ENCODE assay signal across 13 cellular contexts in the genomic region with DNA sequence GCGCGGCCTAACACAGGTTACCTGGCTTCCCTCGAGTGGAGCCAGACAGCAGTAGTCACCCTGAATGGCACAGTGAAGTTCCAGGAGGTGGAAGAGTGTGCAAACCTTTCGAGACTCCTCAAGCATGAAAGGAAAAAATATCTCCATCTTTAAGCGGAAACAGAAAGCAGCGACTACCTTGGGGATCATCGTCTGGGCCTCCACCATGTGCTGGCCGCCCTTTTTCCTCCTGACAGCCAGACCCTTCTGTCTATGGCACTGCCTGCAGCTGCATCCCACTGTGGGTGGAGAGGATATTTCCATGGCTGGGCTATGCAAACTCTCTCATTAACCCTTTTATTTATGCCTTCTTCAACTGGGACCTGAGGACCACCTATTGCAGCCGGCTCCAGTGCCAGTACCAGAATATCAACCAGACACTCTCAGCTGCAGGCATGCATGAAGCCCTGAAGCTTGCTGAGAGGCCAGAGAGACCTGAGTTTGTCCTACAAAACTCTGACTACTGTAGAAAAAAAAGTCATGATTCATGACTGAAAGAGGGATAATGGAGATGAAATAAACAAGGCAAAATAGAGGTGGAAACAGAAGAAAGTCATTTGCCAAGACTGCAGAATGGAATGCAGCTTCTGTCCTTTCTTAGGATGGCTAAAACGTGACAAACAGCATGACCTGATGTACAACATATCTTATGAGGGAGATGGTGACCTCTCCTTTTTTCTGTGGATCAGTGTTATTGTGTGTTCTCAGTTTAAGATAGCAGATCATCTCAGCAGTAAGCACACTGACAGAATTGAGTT. TPM values are rescaled to one million over a fixed set of nuclear protein-coding genes. Genes with fewer than 3 reads are reported as not detected.
A peak's percentile ranks its signal among the peaks of the same experiment; 100 is the strongest.
DNase-seq lines count a peak whose midpoint lies in the region; ATAC-seq, FAIRE-seq and TF ChIP-seq lines count a peak whose summit lies in the region.
"Had no signal": no experiment of that assay in that cellular context is flagged by ENCODE, and none has a peak within 500 bp of the region (broad histone marks: within the 10 kb centered on the region; RNA-seq: fewer than 3 reads in every experiment).

No MANE protein-coding gene starts in this region.

- FAIRE-seq in K562 (lab: Jason Lieb, UNC) = no peak

- H3K9me3 ChIP-seq in CD4-positive, alpha-beta T cell (ENCODE audit: control insufficient read depth, low read length) = no peaks in the 10 kb centered on the region
- H3K9me3 ChIP-seq in HEK293 (ENCODE audit: control insufficient read depth, insufficient read depth, low read depth, low read length) (no peaks in the 10 kb centered on the region), K562 (replicated peaks; ENCODE audit: control insufficient read depth, insufficient read depth, low read depth, low read length) (no peaks in the 10 kb centered on the region), Karpas-422 (ENCODE audit: low read length) (no peaks in the 10 kb centered on the region)
- H3K9me3 ChIP-seq: stomach had no signal

- no peak for TF ChIP-seq RAD21 in K562 (CRISPR knock-in tag; conservative IDR thresholded peaks at IDR 0.05 in 1 of 2, IDR thresholded peaks at IDR 0.05 in 1 of 2)

- H3K36me3 ChIP-seq in HEK293 (ENCODE audit: control insufficient read depth in 2 of 2, insufficient read depth in 1 of 2, low read length in 2 of 2) (no peaks in the 10 kb centered on the region), K562 (ENCODE audit: control insufficient read depth, insufficient read depth, low read length) (no peaks in the 10 kb centered on the region), Karpas-422 (ENCODE audit: insufficient read depth, low read length) (no peaks in the 10 kb centered on the region)
- H3K36me3 ChIP-seq: stomach had no signal

- H3K27me3 ChIP-seq in CD4-positive, alpha-beta T cell (ENCODE audit: control insufficient read depth, insufficient read depth, low read length) = no peaks in the 10 kb centered on the region
- H3K27me3 ChIP-seq in K562 (ENCODE audit: control insufficient read depth in 2 of 2, insufficient read depth in 2 of 2, low read length in 2 of 2) (no peaks in the 10 kb centered on the region), Karpas-422 (ENCODE audit: low read length) (no peaks in the 10 kb centered on the region)
- H3K27me3 ChIP-seq: stomach had no signal

- POLR2A ChIA-PET in CD4-positive, alpha-beta T cell (lab: Charles Lee) = no interaction called here
- POLR2A ChIA-PET in HEK293 (lab: Yijun Ruan, JAX) = no interaction called here
- POLR2A ChIA-PET in K562 (lab: Yijun Ruan, JAX) = no interaction called here

- no peaks in the 10 kb centered on the region for H3K9me2 ChIP-seq in Karpas-422 (replicated peaks; ENCODE audit: insufficient read depth, low read length)

- H3K4me3 ChIP-seq in HEK293 (ENCODE audit: low read depth, low read length) = no peak overlapping the region
- H3K4me3 ChIP-seq in K562 = no peak overlapping the region
- H3K4me3 ChIP-seq in Karpas-422 (ENCODE audit: low read length) = no peak overlapping the region

- peaks cover 6% of the 10 kb centered on the region for H3K4me1 ChIP-seq in HEK293 (ENCODE audit: control insufficient read depth, insufficient read depth, low read length)
- H3K4me1 ChIP-seq in K562 (replicated peaks in 1 of 2; ENCODE audit: control insufficient read depth in 2 of 2, insufficient read depth in 2 of 2, low read length in 2 of 2) = peaks cover 5 to 22% of the 10 kb centered on the region in 2 experiments; a peak in 4 of 5 replicates
- peaks cover 15% of the 10 kb centered on the region for H3K4me1 ChIP-seq in Karpas-422 (ENCODE audit: low read length)

- H3K36me3 Mint-ChIP-seq in CD4-positive, alpha-beta T cell (ENCODE audit: low read depth) = peaks cover 14% of the 10 kb centered on the region
- H3K36me3 Mint-ChIP-seq in nephron progenitor cell (ENCODE audit: low read depth) = no peaks in the 10 kb centered on the region

- no peaks in the 10 kb centered on the region for H3K9me1 ChIP-seq in K562 (ENCODE audit: control insufficient read depth, insufficient read depth, low read length)

- no peaks in the 10 kb centered on the region for H3K79me2 ChIP-seq in K562 (ENCODE audit: control insufficient read depth, insufficient read depth, low read length)
- H3K79me2 ChIP-seq in Karpas-422 (ENCODE audit: low read length) = no peaks in the 10 kb centered on the region

- no peak overlapping the region for H3K9ac ChIP-seq in K562 (ENCODE audit: insufficient read depth in 1 of 2, low read depth in 2 of 2, low read length in 2 of 2)
- H3K9ac ChIP-seq in Karpas-422 (ENCODE audit: low read length) = no peak overlapping the region

- H3K4me1 Mint-ChIP-seq in CD4-positive, alpha-beta T cell (ENCODE audit: low read depth) = peaks cover 36% of the 10 kb centered on the region
- H3K4me1 Mint-ChIP-seq in nephron progenitor cell = peaks cover 31% of the 10 kb centered on the region

- no peak for ATAC-seq in CD4-positive, alpha-beta T cell (ENCODE audit: poor library complexity)
- no peak for ATAC-seq in K562
- ATAC-seq in GM18907 (IDR thresholded peaks at IDR 0.05; ENCODE audit: unreplicated experiment) = no peak
- ATAC-seq in omental fat pad (ENCODE audit: low FRiP score) = no peak

- H3K27ac ChIP-seq in CD4-positive, alpha-beta T cell (ENCODE audit: low read depth, low read length) = no peak overlapping the region
- H3K27ac ChIP-seq in HEK293 (ENCODE audit: extremely low read depth, low read depth, low read length) = no peak overlapping the region
- H3K27ac ChIP-seq in K562 (ENCODE audit: extremely low read depth, low read depth, low read length) = no peak overlapping the region
- no peak overlapping the region for H3K27ac ChIP-seq in Karpas-422 (ENCODE audit: low read length)

- intact Hi-C loops in CD4-positive, alpha-beta T cell (cut with DNase I, micrococcal nuclease) = loop anchor here (2.0 to 10.0 kb wide), 5 partner anchors 38 to 1828 kb away; a partner anchor contains a TSS
- intact Hi-C loops in K562 (cut with micrococcal nuclease) = no loop called here

- H3K27ac Mint-ChIP-seq in CD4-positive, alpha-beta T cell = peak overlapping the region; percentile 85
- no peak overlapping the region for H3K27ac Mint-ChIP-seq in nephron progenitor cell

- H3K4me2 ChIP-seq in K562 (ENCODE audit: insufficient read depth, low read length) = no peak overlapping the region
- no peak overlapping the region for H3K4me2 ChIP-seq in Karpas-422 (ENCODE audit: low read depth, low read length, poor library complexity, severe bottlenecking)

- H4K20me1 ChIP-seq in K562 (replicated peaks; ENCODE audit: control insufficient read depth, insufficient read depth, low read length) (0 out of 2 replicates have a peak, but pooled peaks cover 5% of the 10 kb centered on the region), Karpas-422 (ENCODE audit: insufficient read depth, low read depth, low read length) (no peaks in the 10 kb centered on the region; the same call in 1 of the 2 replicates)

- H2AFZ ChIP-seq in K562 (ENCODE audit: low read depth, low read length) (no peak overlapping the region), Karpas-422 (ENCODE audit: low read length) (no peak overlapping the region)

- BruUV-seq in K562 (replicated peaks; lab: Mats Ljungman, UMichigan) = no TSS peak

- WGBS in K562 (ENCODE audit: insufficient coverage, low coverage, missing lambda C conversion rate) = 57% methylated on average over 5 of the region's 10 CpGs

- TF ChIP-seq EP300 in K562 (IDR thresholded peaks at IDR 0.05; ENCODE audit: low read length) = no peak

- no peak for DNase-seq in CD4-positive, alpha-beta T cell
- DNase-seq in K562 (ENCODE audit: extremely low read depth in 1 of 4, low spot score in 3 of 4) = no peak
- DNase-seq in nephron progenitor cell = no peak
- DNase-seq in DMS153 treated with DMSO at 0.1 percent for 48 hours (lab: John Stamatoyannopoulos, UW; ENCODE audit: unreplicated experiment) = no peak
- DNase-seq in omental fat pad (ENCODE audit: low spot score) = no peak
- DNase-seq in Karpas-422 = no peak
- DNase-seq: Kasumi-1; stimulated activated CD4-positive, alpha-beta T cell treated with anti-CD3 and anti-CD28 coated beads, Interleukin-2, amount 100 ng/mL, for 24 hours; stomach had no signal

- TF ChIP-seq POLR2A in K562 (conservative IDR thresholded peaks at IDR 0.05) = no peak

- in situ Hi-C loops in K562 (cut with MboI) = loop anchor here (25.0 kb wide), 1 partner anchor 210 kb away; no protein-coding TSS in a partner anchor

- H3K27me3 Mint-ChIP-seq in CD4-positive, alpha-beta T cell = no peaks in the 10 kb centered on the region
- H3K27me3 Mint-ChIP-seq in nephron progenitor cell (ENCODE audit: low read depth, poor library complexity) = peaks cover 54% of the 10 kb centered on the region

- H3K4me3 Mint-ChIP-seq in CD4-positive, alpha-beta T cell = peak overlapping the region; percentile 92
- H3K4me3 Mint-ChIP-seq in nephron progenitor cell = peak overlapping the region; percentile 83

- CTCF ChIA-PET in CD4-positive, alpha-beta T cell (lab: Charles Lee) = no interaction called here
- CTCF ChIA-PET in HEK293 (lab: Yijun Ruan, JAX) = interaction anchor here (1.0 kb wide), 1 partner anchor 10 kb away, joined by 3 read pairs; no protein-coding TSS in a partner anchor
- CTCF ChIA-PET in K562 (lab: Yijun Ruan, JAX; ENCODE audit: low intra/inter-chr PET ratio) = no interaction called here

- TF ChIP-seq CTCF in CD4-positive, alpha-beta T cell (IDR thresholded peaks at IDR 0.05) = no peak
- TF ChIP-seq CTCF in HEK293 (tag by site-specific recombination; IDR thresholded peaks at IDR 0.05) = no peak
- TF ChIP-seq CTCF in K562 (IDR thresholded peaks at IDR 0.05 in 2 of 3, conservative IDR thresholded peaks at IDR 0.05 in 1 of 3; ENCODE audit: insufficient read depth in 2 of 3, low read depth in 1 of 3, low read length in 3 of 3) = no peak
- TF ChIP-seq CTCF in nephron progenitor cell (IDR thresholded peaks at IDR 0.05) = no peak
- no peak for TF ChIP-seq CTCF in omental fat pad (IDR thresholded peaks at IDR 0.05)

- no peaks in the 10 kb centered on the region for H3K9me3 Mint-ChIP-seq in CD4-positive, alpha-beta T cell
- H3K9me3 Mint-ChIP-seq in nephron progenitor cell = no peaks in the 10 kb centered on the region

RNA-seq across cellular contexts. Expression of a gene that starts 2.4 kb away (rescaled TPM):
- 10 to 100 TPM; 11.9 to 12.5 TPM for total RNA-seq in CD4-positive, alpha-beta T cell
- 3.2 and 4.8 TPM in 2 replicates for total RNA-seq in K562 (2011; cell fraction: chromatin; rRNA removed; ENCODE audit: low replicate concordance)
- 1.7 and 1.8 TPM in 2 replicates for total RNA-seq in K562 (2011; cell fraction: nucleolus; rRNA removed)
- total RNA-seq in K562 (2011; cell fraction: nucleoplasm; rRNA removed) = 4.2 and 4.4 TPM in 2 replicates
- total RNA-seq in K562 (2014; rRNA removed) (2.3 and 2.7 TPM in 2 replicates), K562 (2014; rRNA removed; fragmentation: Illumina TruSeq; extraction: Trizol) (1.3 and 1.8 TPM in 2 replicates), K562 (2015; rRNA removed; fragmentation: Illumina TruSeq; extraction: Trizol) (1.3 and 1.6 TPM in 2 replicates), K562 (2021) (8.3 and 8.6 TPM in 2 replicates), omental fat pad (10 to 100 TPM; 44.5 to 78.0 (median 49.0) TPM)
- polyA plus RNA-seq in K562 (2011; rRNA removed) (2.4 and 5.2 TPM in 2 replicates), K562 (2014; fragmentation: Illumina TruSeq; extraction: Trizol) (10.1 and 11.1 TPM in 2 replicates), K562 (2014; fragmentation: Nextera tagmentation; extraction: Ambion mirVana) (1 to 10 TPM; 1.1 to 1.4 TPM), K562 (2014; rRNA removed) (5.1 and 5.4 TPM in 2 replicates)
- polyA plus RNA-seq in K562 (2011; cell fraction: cytosol; rRNA removed) = 2.8 and 5.6 TPM in 2 replicates
- 2.6 and 3.0 TPM in 2 replicates for polyA plus RNA-seq in K562 (2011; cell fraction: nucleus; rRNA removed)
- 9.0 and 17.5 TPM in 2 replicates for polyA plus RNA-seq in K562 (2012)
- 4.2 and 5.4 TPM in 2 replicates for polyA minus RNA-seq in K562 (2011; rRNA and poly(A)+ RNA removed)
- 4.4 and 4.7 TPM in 2 replicates for polyA minus RNA-seq in K562 (2011; cell fraction: cytosol; rRNA and poly(A)+ RNA removed)
- polyA minus RNA-seq in K562 (2011; cell fraction: nucleus; rRNA and poly(A)+ RNA removed) = 1.8 and 3.0 TPM in 2 replicates
- total RNA-seq in Karpas-422 (2014; rRNA removed; shearing (Covaris generic); ENCODE audit: low replicate concordance) = 0.22 and 0.34 TPM in 2 replicates

RNA-seq across cellular contexts. Expression of a gene that starts 41.7 kb away (rescaled TPM):
- total RNA-seq in CD4-positive, alpha-beta T cell = 1 to 10 TPM; 3.0 to 3.2 TPM
- 7.7 and 8.2 TPM in 2 replicates for total RNA-seq in K562 (2011; cell fraction: chromatin; rRNA removed; ENCODE audit: low replicate concordance)
- 9.3 and 10.3 TPM in 2 replicates for total RNA-seq in K562 (2011; cell fraction: nucleolus; rRNA removed)
- 9.8 and 13.1 TPM in 2 replicates for total RNA-seq in K562 (2011; cell fraction: nucleoplasm; rRNA removed)
- 1.3 and 2.4 TPM in 2 replicates for total RNA-seq in K562 (2014; rRNA removed)
- 2.2 and 2.6 TPM in 2 replicates for total RNA-seq in K562 (2014; rRNA removed; fragmentation: Illumina TruSeq; extraction: Trizol)
- total RNA-seq in K562 (2015; rRNA removed; fragmentation: Illumina TruSeq; extraction: Trizol) = 1.6 and 2.0 TPM in 2 replicates
- total RNA-seq in K562 (2021) = 2.2 and 2.3 TPM in 2 replicates
- 4.3 and 7.0 TPM in 2 replicates for polyA plus RNA-seq in K562 (2011; rRNA removed)
- polyA plus RNA-seq in K562 (2011; cell fraction: cytosol; rRNA removed) = 2.3 and 5.7 TPM in 2 replicates
- polyA plus RNA-seq in K562 (2011; cell fraction: nucleus; rRNA removed) = 2.8 and 3.7 TPM in 2 replicates
- 1.7 and 1.8 TPM in 2 replicates for polyA plus RNA-seq in K562 (2012)
- 1.9 and 2.0 TPM in 2 replicates for polyA plus RNA-seq in K562 (2014; fragmentation: Illumina TruSeq; extraction: Trizol)
- 1 to 10 TPM in 1 of 2 experiments, under 1 TPM in 1; 1.00 to 2.3 TPM for polyA plus RNA-seq in K562 (2014; fragmentation: Nextera tagmentation; extraction: Ambion mirVana)
- polyA plus RNA-seq in K562 (2014; rRNA removed) = 1.6 and 2.0 TPM in 2 replicates
- 12.1 and 18.7 TPM in 2 replicates for polyA minus RNA-seq in K562 (2011; rRNA and poly(A)+ RNA removed)
- polyA minus RNA-seq in K562 (2011; cell fraction: cytosol; rRNA and poly(A)+ RNA removed) = 4.9 and 6.5 TPM in 2 replicates
- 4.2 and 12.6 TPM in 2 replicates for polyA minus RNA-seq in K562 (2011; cell fraction: nucleus; rRNA and poly(A)+ RNA removed)
- total RNA-seq in omental fat pad = 10 to 100 TPM in 1 of 4 donors, 1 to 10 TPM in 3; 6.3 to 14.2 (median 7.5) TPM
- 3.9 and 5.6 TPM in 2 replicates for total RNA-seq in Karpas-422 (2014; rRNA removed; shearing (Covaris generic); ENCODE audit: low replicate concordance)

RNA-seq across cellular contexts. Expression of a gene that starts 50.5 kb away (rescaled TPM):
- not detected for total RNA-seq in CD4-positive, alpha-beta T cell
- not detected in 2 replicates for total RNA-seq in K562 (2011; cell fraction: chromatin; rRNA removed; ENCODE audit: low replicate concordance)
- total RNA-seq in K562 (2011; cell fraction: nucleolus; rRNA removed) = not detected in 2 replicates
- total RNA-seq in K562 (2011; cell fraction: nucleoplasm; rRNA removed) = not detected in 2 replicates
- total RNA-seq in K562 (2014; rRNA removed) (not detected in 2 replicates), K562 (2014; rRNA removed; fragmentation: Illumina TruSeq; extraction: Trizol) (not detected in 2 replicates), K562 (2015; rRNA removed; fragmentation: Illumina TruSeq; extraction: Trizol) (not detected in 2 replicates), K562 (2021) (not detected in 2 replicates), omental fat pad (not detected)
- polyA plus RNA-seq in K562 (2011; rRNA removed) (0.08 TPM in 1 of 2 replicates, not detected in the other), K562 (2014; fragmentation: Illumina TruSeq; extraction: Trizol) (not detected in 2 replicates), K562 (2014; fragmentation: Nextera tagmentation; extraction: Ambion mirVana) (1 to 10 TPM; 1.0 to 1.1 TPM), K562 (2014; rRNA removed) (not detected in 2 replicates)
- polyA plus RNA-seq in K562 (2011; cell fraction: cytosol; rRNA removed) = not detected in 2 replicates
- not detected in 2 replicates for polyA plus RNA-seq in K562 (2011; cell fraction: nucleus; rRNA removed)
- 0.86 and 1.0 TPM in 2 replicates for polyA plus RNA-seq in K562 (2012)
- not detected in 2 replicates for polyA minus RNA-seq in K562 (2011; rRNA and poly(A)+ RNA removed)
- not detected in 2 replicates for polyA minus RNA-seq in K562 (2011; cell fraction: cytosol; rRNA and poly(A)+ RNA removed)
- not detected in 2 replicates for polyA minus RNA-seq in K562 (2011; cell fraction: nucleus; rRNA and poly(A)+ RNA removed)
- total RNA-seq in Karpas-422 (2014; rRNA removed; shearing (Covaris generic); ENCODE audit: low replicate concordance) = not detected in 2 replicates
- total RNA-seq: fibroblast of villous mesenchyme, kidney epithelial cell, stomach had no signal
